Comparison of ENCODE assay signal across 1 cellular context in genomic region chr1:28736450-28737244, GRCh38.
A peak's percentile ranks its signal among the peaks of the same experiment; 100 is the strongest.
TF ChIP-seq lines count a peak whose summit lies in the region.

TSS of gene YTHDF2 (plus strand) at chr1:28736940. CDS start at chr1:28737121, 181 bp downstream.

TF ChIP-seq in WTC11, 78 proteins besides CTCF, POLR2A, EP300 and RAD21 (continued from another document):
- TF ChIP-seq AR (CRISPR knock-in tag; IDR thresholded peaks at IDR 0.05) (0 out of 2 replicates have a peak, but pooled peaks have one; percentile 19), ZNF671 (CRISPR knock-in tag; IDR thresholded peaks at IDR 0.05) (no peak), TP53 (CRISPR knock-in tag; IDR thresholded peaks at IDR 0.05) (0 out of 2 replicates have a peak, but pooled peaks have one; percentile 55), STAT6 (CRISPR knock-in tag; conservative IDR thresholded peaks at IDR 0.05; ENCODE audit: low read depth) (no peak), ZNF219 (CRISPR knock-in tag; IDR thresholded peaks at IDR 0.05; ENCODE audit: borderline replicate concordance) (peak; percentile 82; the same call in 1 of the 2 replicates), FOXK1 (CRISPR knock-in tag; IDR thresholded peaks at IDR 0.05) (peak; percentile 18; the same call in 1 of the 2 replicates), RORB (CRISPR knock-in tag; IDR thresholded peaks at IDR 0.05) (no peak), JUN (CRISPR knock-in tag; IDR thresholded peaks at IDR 0.05) (peak; percentile 93; the same call in 1 of the 2 replicates), TEAD4 (CRISPR knock-in tag; IDR thresholded peaks at IDR 0.05) (no peak), SMAD4 (CRISPR knock-in tag; IDR thresholded peaks at IDR 0.05) (0 out of 2 replicates have a peak, but pooled peaks have one; percentile 80), NFYB (CRISPR knock-in tag; conservative IDR thresholded peaks at IDR 0.05; ENCODE audit: low read depth) (no peak), ARID4B (CRISPR knock-in tag; IDR thresholded peaks at IDR 0.05; ENCODE audit: borderline replicate concordance) (no peak; the same call in 1 of the 2 replicates), NFATC4 (CRISPR knock-in tag; IDR thresholded peaks at IDR 0.05) (no peak), CREM (CRISPR knock-in tag; IDR thresholded peaks at IDR 0.05) (peak; percentile 79), EMX1 (CRISPR knock-in tag; IDR thresholded peaks at IDR 0.05) (peak; percentile 74; the same call in 1 of the 2 replicates), PRRX2 (CRISPR knock-in tag; IDR thresholded peaks at IDR 0.05) (no peak), PRDM15 (CRISPR knock-in tag; IDR thresholded peaks at IDR 0.05) (peak; percentile 47; the same call in 1 of the 2 replicates), USF2 (CRISPR knock-in tag; IDR thresholded peaks at IDR 0.05) (peak; percentile 46; the same call in 1 of the 2 replicates), SP1 (CRISPR knock-in tag; conservative IDR thresholded peaks at IDR 0.05) (peak; percentile 70; the same call in 1 of the 2 replicates), CREB1 (CRISPR knock-in tag; IDR thresholded peaks at IDR 0.05) (peak; percentile 11; the same call in 1 of the 2 replicates), ATF1 (CRISPR knock-in tag; IDR thresholded peaks at IDR 0.05) (no peak), CDX4 (CRISPR knock-in tag; IDR thresholded peaks at IDR 0.05; ENCODE audit: borderline replicate concordance) (no peak), ZNF138 (CRISPR knock-in tag; conservative IDR thresholded peaks at IDR 0.05) (no peak), ZNF317 (CRISPR knock-in tag; IDR thresholded peaks at IDR 0.05; ENCODE audit: borderline replicate concordance, low read depth) (peak; percentile 43; the same call in 1 of the 2 replicates), ZNF416 (CRISPR knock-in tag; IDR thresholded peaks at IDR 0.05) (no peak), ZNF281 (CRISPR knock-in tag; IDR thresholded peaks at IDR 0.05) (peak; percentile 95; the same call in 1 of the 2 replicates), HMGA2 (CRISPR knock-in tag; IDR thresholded peaks at IDR 0.05) (no peak), TCF7 (CRISPR knock-in tag; IDR thresholded peaks at IDR 0.05; ENCODE audit: low read depth) (peak; percentile 71; the same call in 1 of the 2 replicates)
- TF ChIP-seq, protein P1, sequence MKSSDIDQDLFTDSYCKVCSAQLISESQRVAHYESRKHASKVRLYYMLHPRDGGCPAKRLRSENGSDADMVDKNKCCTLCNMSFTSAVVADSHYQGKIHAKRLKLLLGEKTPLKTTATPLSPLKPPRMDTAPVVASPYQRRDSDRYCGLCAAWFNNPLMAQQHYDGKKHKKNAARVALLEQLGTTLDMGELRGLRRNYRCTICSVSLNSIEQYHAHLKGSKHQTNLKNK (CRISPR knock-in tag; IDR thresholded peaks at IDR 0.05): no peak
- TF ChIP-seq, protein P2, sequence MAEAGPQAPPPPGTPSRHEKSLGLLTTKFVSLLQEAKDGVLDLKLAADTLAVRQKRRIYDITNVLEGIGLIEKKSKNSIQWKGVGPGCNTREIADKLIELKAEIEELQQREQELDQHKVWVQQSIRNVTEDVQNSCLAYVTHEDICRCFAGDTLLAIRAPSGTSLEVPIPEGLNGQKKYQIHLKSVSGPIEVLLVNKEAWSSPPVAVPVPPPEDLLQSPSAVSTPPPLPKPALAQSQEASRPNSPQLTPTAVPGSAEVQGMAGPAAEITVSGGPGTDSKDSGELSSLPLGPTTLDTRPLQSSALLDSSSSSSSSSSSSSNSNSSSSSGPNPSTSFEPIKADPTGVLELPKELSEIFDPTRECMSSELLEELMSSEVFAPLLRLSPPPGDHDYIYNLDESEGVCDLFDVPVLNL (CRISPR knock-in tag; IDR thresholded peaks at IDR 0.05; ENCODE audit: borderline replicate concordance, low read depth): no peak; the same call in 1 of the 2 replicates
- TF ChIP-seq, protein P3, sequence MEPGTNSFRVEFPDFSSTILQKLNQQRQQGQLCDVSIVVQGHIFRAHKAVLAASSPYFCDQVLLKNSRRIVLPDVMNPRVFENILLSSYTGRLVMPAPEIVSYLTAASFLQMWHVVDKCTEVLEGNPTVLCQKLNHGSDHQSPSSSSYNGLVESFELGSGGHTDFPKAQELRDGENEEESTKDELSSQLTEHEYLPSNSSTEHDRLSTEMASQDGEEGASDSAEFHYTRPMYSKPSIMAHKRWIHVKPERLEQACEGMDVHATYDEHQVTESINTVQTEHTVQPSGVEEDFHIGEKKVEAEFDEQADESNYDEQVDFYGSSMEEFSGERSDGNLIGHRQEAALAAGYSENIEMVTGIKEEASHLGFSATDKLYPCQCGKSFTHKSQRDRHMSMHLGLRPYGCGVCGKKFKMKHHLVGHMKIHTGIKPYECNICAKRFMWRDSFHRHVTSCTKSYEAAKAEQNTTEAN (CRISPR knock-in tag; IDR thresholded peaks at IDR 0.05): peak; percentile 71
